In genomic region chr18:14797969-14798764, GRCh38 we compare ENCODE assay signal across 4 cellular contexts. TPM values are rescaled to one million over a fixed set of nuclear protein-coding genes. Genes with fewer than 3 reads are reported as not detected.
"Had no signal": no experiment of that assay in that cellular context is flagged by ENCODE, and none has a peak within 500 bp of the region (broad histone marks: within the 10 kb centered on the region; RNA-seq: fewer than 3 reads in every experiment).

No MANE protein-coding gene starts in this region.

RNA-seq across cellular contexts. Expression of gene ANKRD30B, which starts 50.2 kb away (rescaled TPM):
- total RNA-seq: NCI-H460, Right ventricle myocardium superior, SJSA1 had no signal
- polyA plus RNA-seq: SK-N-SH had no signal
